In the genomic region with DNA sequence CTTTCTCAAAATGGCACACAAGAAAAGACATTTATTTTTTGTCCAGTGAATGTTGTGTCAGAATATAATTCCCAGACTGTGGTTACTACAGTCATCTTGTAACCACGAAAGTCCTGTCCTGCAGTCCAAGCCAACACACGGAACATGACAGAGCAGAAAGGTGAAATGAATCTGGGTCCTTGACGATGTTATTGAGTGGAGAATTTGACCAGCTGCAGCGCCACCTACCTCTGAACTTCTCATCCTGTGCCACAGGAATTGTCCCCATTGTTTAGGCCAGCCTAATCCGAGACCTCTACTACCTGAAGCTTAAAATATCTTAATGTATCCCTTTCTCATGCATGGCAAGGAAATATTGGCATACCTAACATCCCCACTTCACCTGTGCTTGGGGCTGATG, we compare ENCODE assay signal across 10 cellular contexts.
A peak's percentile ranks its signal among the peaks of the same experiment; 100 is the strongest.
DNase-seq lines count a peak whose midpoint lies in the region; ATAC-seq, FAIRE-seq and TF ChIP-seq lines count a peak whose summit lies in the region.
"Had no signal": no experiment of that assay in that cellular context is flagged by ENCODE, and none has a peak within 500 bp of the region (broad histone marks: within the 10 kb centered on the region; RNA-seq: fewer than 3 reads in every experiment).

No MANE protein-coding gene starts in this region.

- peaks cover 12% of the 10 kb centered on the region for H3K27me3 Mint-ChIP-seq in activated T-cell treated with anti-CD3 and anti-CD28 coated beads, Interleukin-2, amount 50 U/mL, for 24 hours

- H3K27ac Mint-ChIP-seq in activated T-cell treated with anti-CD3 and anti-CD28 coated beads, Interleukin-2, amount 50 U/mL, for 24 hours = no peak overlapping the region

- WGBS in pancreas, 2 donors = 16 to 21% methylated on average over 5 of the region's 5 CpGs

- no peaks in the 10 kb centered on the region for H3K9me3 ChIP-seq in pancreas

- no peaks in the 10 kb centered on the region for H3K4me1 Mint-ChIP-seq in activated T-cell treated with anti-CD3 and anti-CD28 coated beads, Interleukin-2, amount 50 U/mL, for 24 hours (ENCODE audit: low read depth)

- intact Hi-C loops in pancreas (cut with DNase I) = no loop called here

- TF ChIP-seq CTCF in VCaP (conservative IDR thresholded peaks at IDR 0.05) = peak; percentile 62
- peak in 2 of 4 donors; percentile 8 to 32 for TF ChIP-seq CTCF in pancreas (IDR thresholded peaks at IDR 0.05)

- no peaks in the 10 kb centered on the region for H3K36me3 ChIP-seq in pancreas

- no peak overlapping the region for H3K4me3 Mint-ChIP-seq in activated T-cell treated with anti-CD3 and anti-CD28 coated beads, Interleukin-2, amount 50 U/mL, for 24 hours

- no peak overlapping the region for H3K4me3 ChIP-seq in pancreas

- H3K27me3 ChIP-seq in pancreas = no peaks in the 10 kb centered on the region

- H3K9me3 Mint-ChIP-seq in activated T-cell treated with anti-CD3 and anti-CD28 coated beads, Interleukin-2, amount 50 U/mL, for 24 hours = no peaks in the 10 kb centered on the region

- DNase-seq in DMS 273 (lab: John Stamatoyannopoulos, UW; ENCODE audit: unreplicated experiment) = peak; percentile 31
- DNase-seq in DMS 273 treated with DMSO at 0.1 percent for 48 hours (lab: John Stamatoyannopoulos, UW) = no peak
- DNase-seq in NAMALWA (ENCODE audit: low spot score) = peak; percentile 22
- peak in 3 of 6 donors; percentile 9 to 44 (median 25) for DNase-seq in pancreas
- no peak for DNase-seq in activated T-cell treated with anti-CD3 and anti-CD28 coated beads, Interleukin-2, amount 50 U/mL, for 24 hours
- DNase-seq in HuH-7.5 (ENCODE audit: low spot score) = no peak
- no peak for DNase-seq in hippocampal formation (lab: John Stamatoyannopoulos, UW)

- peak; percentile 58 to 85 (median 73) for ATAC-seq in pancreas
- ATAC-seq: sciatic nerve had no signal

- H3K36me3 Mint-ChIP-seq in activated T-cell treated with anti-CD3 and anti-CD28 coated beads, Interleukin-2, amount 50 U/mL, for 24 hours (ENCODE audit: low read depth) = no peaks in the 10 kb centered on the region

- FAIRE-seq in pancreas (lab: Jason Lieb, UNC) = no peak
- FAIRE-seq: A204.1 had no signal

- H3K27ac ChIP-seq in VCaP (no peak overlapping the region), pancreas (no peak overlapping the region)

- no peaks in the 10 kb centered on the region for H3K4me1 ChIP-seq in pancreas

Comparison
In these comparisons a context has a peak if more than half of its experiments do, and no peak if none do; other contexts are left out.
1. DNase-seq: peak in DMS 273 (single experiment) and NAMALWA (single experiment); none in DMS 273 treated with DMSO at 0.1 percent for 48 hours (single experiment), activated T-cell treated with anti-CD3 and anti-CD28 coated beads, Interleukin-2, amount 50 U/mL, for 24 hours (single experiment), HuH-7.5 (single experiment) and hippocampal formation (0 of 2).